ENCODE assay signal across 1 cellular context in the genomic region with DNA sequence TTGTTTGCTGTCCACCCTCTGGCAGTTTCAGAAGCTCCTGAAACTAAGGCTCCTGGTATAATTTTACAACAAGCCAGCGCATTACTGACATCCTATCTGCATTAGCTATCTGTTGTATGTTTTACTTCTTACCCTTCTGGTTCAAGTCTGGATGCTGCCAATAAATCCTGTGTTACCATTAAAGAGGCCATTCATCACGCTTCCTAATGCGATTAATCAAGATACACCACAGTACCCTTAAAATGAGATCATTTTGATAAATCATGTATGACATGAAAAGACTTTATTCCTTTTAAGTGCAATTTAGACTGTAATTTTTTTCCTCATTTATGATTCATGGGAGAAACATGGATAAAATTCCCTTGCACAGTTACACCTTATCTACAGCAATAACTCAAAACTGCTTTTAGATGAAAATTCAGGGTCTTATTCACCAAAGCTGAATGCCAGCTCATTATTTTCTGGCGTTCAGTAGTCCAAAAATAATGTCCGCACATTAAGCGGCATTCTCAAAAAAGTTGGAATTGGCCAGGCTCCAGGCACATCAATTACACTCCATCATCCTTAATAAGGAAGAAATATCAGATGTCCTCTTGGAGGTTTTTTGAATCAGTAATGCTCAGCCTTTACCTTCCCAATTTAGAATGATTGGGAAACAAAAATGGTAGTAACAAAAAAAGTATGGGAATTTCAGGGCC.
TF ChIP-seq lines count a peak whose summit lies in the region.

No MANE protein-coding gene starts in this region.

TF ChIP-seq in SK-N-SH treated with all-trans-retinoic acid at 6 μM for 48 hours, 23 proteins besides CTCF, POLR2A, EP300 and RAD21 (continued from another document):
- peak; percentile 29; the same call in 1 of the 2 replicates for TF ChIP-seq ZNF8 (CRISPR knock-in tag; IDR thresholded peaks at IDR 0.05)
- TF ChIP-seq ZFP3 (CRISPR knock-in tag; IDR thresholded peaks at IDR 0.05): peak; percentile 84
- TF ChIP-seq CSRNP3 (CRISPR knock-in tag; IDR thresholded peaks at IDR 0.05): peak; percentile 96
- TF ChIP-seq, protein P1, sequence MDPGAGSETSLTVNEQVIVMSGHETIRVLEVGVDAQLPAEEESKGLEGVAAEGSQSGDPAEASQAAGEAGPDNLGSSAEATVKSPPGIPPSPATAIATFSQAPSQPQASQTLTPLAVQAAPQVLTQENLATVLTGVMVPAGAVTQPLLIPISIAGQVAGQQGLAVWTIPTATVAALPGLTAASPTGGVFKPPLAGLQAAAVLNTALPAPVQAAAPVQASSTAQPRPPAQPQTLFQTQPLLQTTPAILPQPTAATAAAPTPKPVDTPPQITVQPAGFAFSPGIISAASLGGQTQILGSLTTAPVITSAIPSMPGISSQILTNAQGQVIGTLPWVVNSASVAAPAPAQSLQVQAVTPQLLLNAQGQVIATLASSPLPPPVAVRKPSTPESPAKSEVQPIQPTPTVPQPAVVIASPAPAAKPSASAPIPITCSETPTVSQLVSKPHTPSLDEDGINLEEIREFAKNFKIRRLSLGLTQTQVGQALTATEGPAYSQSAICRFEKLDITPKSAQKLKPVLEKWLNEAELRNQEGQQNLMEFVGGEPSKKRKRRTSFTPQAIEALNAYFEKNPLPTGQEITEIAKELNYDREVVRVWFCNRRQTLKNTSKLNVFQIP (CRISPR knock-in tag; IDR thresholded peaks at IDR 0.05; ENCODE audit: borderline replicate concordance, low read depth): peak; percentile 99
- TF ChIP-seq ISL1 (CRISPR knock-in tag; IDR thresholded peaks at IDR 0.05): peak; percentile 100
